In genomic region chr16:68370921-68371651, GRCh38 we compare ENCODE assay signal across 14 cellular contexts.
DNase-seq lines count a peak whose midpoint lies in the region; ATAC-seq lines count a peak whose summit lies in the region.
"Had no signal": no experiment of that assay in that cellular context is flagged by ENCODE, and none has a peak within 500 bp of the region (broad histone marks: within the 10 kb centered on the region; RNA-seq: fewer than 3 reads in every experiment).

No MANE protein-coding gene starts in this region.

- POLR2A ChIA-PET in naive thymus-derived CD4-positive, alpha-beta T cell (lab: Charles Lee), result interaction anchor here (0.8 kb wide), 2 partner anchors 11 to 103 kb away, joined by 3 to 6 read pairs; no protein-coding TSS in a partner anchor

- H3K4me3 ChIP-seq in naive thymus-derived CD4-positive, alpha-beta T cell (ENCODE audit: low read length), result peak overlapping the region; percentile 3
- H3K4me3 ChIP-seq: A549, upper lobe of left lung had no signal

- peaks cover 23 to 43% of the 10 kb centered on the region in 2 donors for H3K4me1 ChIP-seq in naive thymus-derived CD4-positive, alpha-beta T cell (ENCODE audit: control insufficient read depth in 2 of 2, insufficient read depth in 2 of 2, low read length in 2 of 2)
- H3K4me1 ChIP-seq: A549 had no signal

- H3K9me3 ChIP-seq in naive thymus-derived CD4-positive, alpha-beta T cell (ENCODE audit: control insufficient read depth in 2 of 3, low read length in 3 of 3), result no peaks in the 10 kb centered on the region
- H3K9me3 ChIP-seq: A549, upper lobe of left lung had no signal

- no peaks in the 10 kb centered on the region for H3K9me3 Mint-ChIP-seq in activated T-cell treated with anti-CD3 and anti-CD28 coated beads, Interleukin-2, amount 50 U/mL, for 24 hours
- H3K9me3 Mint-ChIP-seq in naive thymus-derived CD4-positive, alpha-beta T cell, result no peaks in the 10 kb centered on the region

- DNase-seq in NCI-H2196 (lab: John Stamatoyannopoulos, UW; ENCODE audit: unreplicated experiment) (peak; percentile 4), NCI-H2196 treated with DMSO at 0.1 percent for 48 hours (lab: John Stamatoyannopoulos, UW; ENCODE audit: unreplicated experiment) (no peak), NCI-H1092 treated with DMSO at 0.1 percent for 48 hours (lab: John Stamatoyannopoulos, UW) (peak; percentile 40), KBM-7 (no peak)
- peak; percentile 61 for DNase-seq in activated T-cell treated with anti-CD3 and anti-CD28 coated beads, Interleukin-2, amount 50 U/mL, for 24 hours
- DNase-seq in naive thymus-derived CD4-positive, alpha-beta T cell, result peak in 6 of 9 donors; percentile 27 to 62 (median 54)
- DNase-seq: DMS53, KG1, NCI-H524 treated with DMSO at 0.1 percent for 48 hours had no signal

- no peak overlapping the region for H3K27ac ChIP-seq in naive thymus-derived CD4-positive, alpha-beta T cell (ENCODE audit: low read depth, low read length)
- H3K27ac ChIP-seq: A549, upper lobe of left lung had no signal

- peaks cover 39% of the 10 kb centered on the region for H3K4me1 Mint-ChIP-seq in activated T-cell treated with anti-CD3 and anti-CD28 coated beads, Interleukin-2, amount 50 U/mL, for 24 hours (ENCODE audit: low read depth)
- H3K4me1 Mint-ChIP-seq in naive thymus-derived CD4-positive, alpha-beta T cell, result peaks cover 29 to 48% (median 41%) of the 10 kb centered on the region in 7 donors

- peak; percentile 48 for ATAC-seq in naive thymus-derived CD4-positive, alpha-beta T cell
- ATAC-seq in GM19467 (IDR thresholded peaks at IDR 0.05; ENCODE audit: unreplicated experiment) (no peak), GM19023 (IDR thresholded peaks at IDR 0.05; ENCODE audit: unreplicated experiment) (no peak)
- ATAC-seq: A549, sciatic nerve had no signal

- no peaks in the 10 kb centered on the region for H3K36me3 ChIP-seq in naive thymus-derived CD4-positive, alpha-beta T cell (ENCODE audit: control insufficient read depth in 2 of 3, insufficient read depth in 3 of 3, low read length in 3 of 3)
- H3K36me3 ChIP-seq: upper lobe of left lung had no signal

- intact Hi-C loops in naive thymus-derived CD4-positive, alpha-beta T cell (cut with micrococcal nuclease), result no loop called here

- in situ Hi-C loops in KBM-7 (cut with MboI; ENCODE audit: low pct_unique_long_range_greater_than_20kb, low sequenced_read_pairs), result no loop called here

- CTCF ChIA-PET in naive thymus-derived CD4-positive, alpha-beta T cell (lab: Charles Lee), result interaction anchor here (0.6 to 1.3 kb wide), 4 partner anchors 8 to 149 kb away, joined by 3 read pairs; no protein-coding TSS in a partner anchor

- H3K27me3 ChIP-seq in naive thymus-derived CD4-positive, alpha-beta T cell (ENCODE audit: control insufficient read depth in 2 of 2, insufficient read depth in 2 of 2, low read length in 2 of 2), result no peaks in the 10 kb centered on the region
- H3K27me3 ChIP-seq: upper lobe of left lung had no signal

- H3K27me3 Mint-ChIP-seq in activated T-cell treated with anti-CD3 and anti-CD28 coated beads, Interleukin-2, amount 50 U/mL, for 24 hours, result peaks cover 18% of the 10 kb centered on the region
- H3K27me3 Mint-ChIP-seq in naive thymus-derived CD4-positive, alpha-beta T cell, result peaks cover 0 to 65% (median 0%) of the 10 kb centered on the region in 5 donors

- H3K4me3 Mint-ChIP-seq in activated T-cell treated with anti-CD3 and anti-CD28 coated beads, Interleukin-2, amount 50 U/mL, for 24 hours, result no peak overlapping the region
- peak overlapping the region in 9 of 10 donors; percentile 48 to 73 (median 60) for H3K4me3 Mint-ChIP-seq in naive thymus-derived CD4-positive, alpha-beta T cell

- H3K36me3 Mint-ChIP-seq in activated T-cell treated with anti-CD3 and anti-CD28 coated beads, Interleukin-2, amount 50 U/mL, for 24 hours (ENCODE audit: low read depth), result no peaks in the 10 kb centered on the region
- H3K36me3 Mint-ChIP-seq in naive thymus-derived CD4-positive, alpha-beta T cell, result no peaks in the 10 kb centered on the region

- no peak overlapping the region for H3K27ac Mint-ChIP-seq in activated T-cell treated with anti-CD3 and anti-CD28 coated beads, Interleukin-2, amount 50 U/mL, for 24 hours
- peak overlapping the region in 5 of 9 donors; percentile 30 to 76 (median 46) for H3K27ac Mint-ChIP-seq in naive thymus-derived CD4-positive, alpha-beta T cell

Comparison
In these comparisons a context has a peak if more than half of its experiments do, and no peak if none do; other contexts are left out.
1. DNase-seq: peak in NCI-H2196 (single experiment), NCI-H1092 treated with DMSO at 0.1 percent for 48 hours (single experiment), activated T-cell treated with anti-CD3 and anti-CD28 coated beads, Interleukin-2, amount 50 U/mL, for 24 hours (single experiment) and naive thymus-derived CD4-positive, alpha-beta T cell (6 of 9); none in NCI-H2196 treated with DMSO at 0.1 percent for 48 hours (single experiment) and KBM-7 (single experiment).